In the genomic region with DNA sequence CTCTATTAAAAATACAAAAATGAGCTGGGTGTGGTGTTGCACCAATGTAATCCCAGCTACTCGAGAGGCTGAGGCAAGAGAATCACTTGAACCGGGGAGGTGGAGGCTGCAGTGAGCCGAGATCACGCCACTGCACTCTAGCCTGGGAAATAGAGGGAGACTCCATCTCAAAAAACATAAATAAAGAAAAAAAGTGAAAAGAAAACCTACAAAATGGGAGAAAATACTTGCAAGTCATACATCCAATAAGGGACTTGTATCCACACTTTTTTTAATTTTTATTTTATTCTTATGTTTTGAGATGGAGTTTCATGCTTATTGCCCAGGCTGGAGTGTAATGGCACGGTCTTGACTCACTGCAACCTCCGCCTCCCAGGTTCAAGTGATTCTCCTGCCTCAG, we compare ENCODE assay signal across 21 cellular contexts. TPM values are rescaled to one million over a fixed set of nuclear protein-coding genes. Genes with fewer than 3 reads are reported as not detected.
DNase-seq lines count a peak whose midpoint lies in the region; ATAC-seq, FAIRE-seq and TF ChIP-seq lines count a peak whose summit lies in the region.
"Had no signal": no experiment of that assay in that cellular context is flagged by ENCODE, and none has a peak within 500 bp of the region (broad histone marks: within the 10 kb centered on the region; RNA-seq: fewer than 3 reads in every experiment).

No MANE protein-coding gene starts in this region.

- H4K20me1 ChIP-seq in K562 (replicated peaks; ENCODE audit: control insufficient read depth, insufficient read depth, low read length) = peaks cover 9% of the 10 kb centered on the region

- in situ Hi-C loops in K562 (cut with MboI) = no loop called here

- H3K36me3 ChIP-seq in left ventricle myocardium inferior (no peaks in the 10 kb centered on the region), K562 (ENCODE audit: control insufficient read depth, insufficient read depth, low read length) (peaks cover 56% of the 10 kb centered on the region), skeletal muscle tissue (ENCODE audit: control insufficient read depth in 3 of 3, insufficient read depth in 3 of 3, low read length in 3 of 3) (peaks cover 0 to 3% (median 0%) of the 10 kb centered on the region in 3 donors)

- H3K9me3 ChIP-seq in left ventricle myocardium inferior (replicated peaks) = no peaks in the 10 kb centered on the region
- no peaks in the 10 kb centered on the region for H3K9me3 ChIP-seq in K562 (replicated peaks; ENCODE audit: control insufficient read depth, insufficient read depth, low read depth, low read length)
- no peaks in the 10 kb centered on the region for H3K9me3 ChIP-seq in skeletal muscle tissue (ENCODE audit: control insufficient read depth in 3 of 3, low read length in 3 of 3)
- H3K9me3 ChIP-seq: Caco-2, HAP-1 had no signal

- H3K9ac ChIP-seq in K562 (ENCODE audit: insufficient read depth in 1 of 2, low read depth in 2 of 2, low read length in 2 of 2) = no peak overlapping the region
- no peak overlapping the region for H3K9ac ChIP-seq in skeletal muscle tissue (ENCODE audit: low read depth in 1 of 3, low read length in 3 of 3)
- H3K9ac ChIP-seq: GM23248 had no signal

- ATAC-seq in Right ventricle myocardium superior (ENCODE audit: poor library complexity) = no peak
- ATAC-seq in K562 = no peak

- no peak for FAIRE-seq in K562 (lab: Jason Lieb, UNC)
- FAIRE-seq: A204.1, D721Med, G401.6, GM12892, GM18507, HTR-8/SVneo had no signal

- H3K27me3 ChIP-seq in left ventricle myocardium inferior (ENCODE audit: low read depth) (no peaks in the 10 kb centered on the region), K562 (ENCODE audit: control insufficient read depth in 2 of 2, insufficient read depth in 2 of 2, low read length in 2 of 2) (no peaks in the 10 kb centered on the region), skeletal muscle tissue (ENCODE audit: control insufficient read depth in 3 of 3, insufficient read depth in 3 of 3, low read length in 3 of 3) (no peaks in the 10 kb centered on the region)

- TF ChIP-seq POLR2A in K562 (conservative IDR thresholded peaks at IDR 0.05) = no peak

- H3K27ac ChIP-seq in left ventricle myocardium inferior (replicated peaks) (peak overlapping the region; percentile 73), K562 (ENCODE audit: extremely low read depth, low read depth, low read length) (no peak overlapping the region), skeletal muscle tissue (ENCODE audit: low read depth, low read length) (peak overlapping the region; percentile 91)
- H3K27ac ChIP-seq: C4-2B, GM23248 had no signal

- peaks cover 85% of the 10 kb centered on the region for H3K4me1 ChIP-seq in left ventricle myocardium inferior
- peaks cover 13 to 19% of the 10 kb centered on the region in 2 experiments for H3K4me1 ChIP-seq in K562 (replicated peaks in 1 of 2; ENCODE audit: control insufficient read depth in 2 of 2, insufficient read depth in 2 of 2, low read length in 2 of 2)
- H3K4me1 ChIP-seq in skeletal muscle tissue (ENCODE audit: control insufficient read depth in 3 of 3, insufficient read depth in 3 of 3, low read length in 3 of 3) = peaks cover 21 to 28% (median 26%) of the 10 kb centered on the region in 3 donors
- H3K4me1 ChIP-seq: Caco-2, HAP-1 had no signal

- no peak for TF ChIP-seq CTCF in left ventricle myocardium inferior (IDR thresholded peaks at IDR 0.05; ENCODE audit: borderline replicate concordance)
- no peak for TF ChIP-seq CTCF in K562 (IDR thresholded peaks at IDR 0.05 in 2 of 3, conservative IDR thresholded peaks at IDR 0.05 in 1 of 3; ENCODE audit: insufficient read depth in 2 of 3, low read depth in 1 of 3, low read length in 3 of 3)

- no peak overlapping the region for H3K4me2 ChIP-seq in K562 (ENCODE audit: insufficient read depth, low read length)

- CTCF ChIA-PET in K562 (lab: Yijun Ruan, JAX; ENCODE audit: low intra/inter-chr PET ratio) = no interaction called here

- TF ChIP-seq RAD21 in K562 (CRISPR knock-in tag; conservative IDR thresholded peaks at IDR 0.05 in 1 of 2, IDR thresholded peaks at IDR 0.05 in 1 of 2) = no peak

- peaks cover 68% of the 10 kb centered on the region for H3K79me2 ChIP-seq in K562 (ENCODE audit: control insufficient read depth, insufficient read depth, low read length)

- POLR2A ChIA-PET in K562 (lab: Yijun Ruan, JAX) = interaction anchor here (0.6 kb wide), 1 partner anchor 56 kb away, joined by 4 read pairs; no protein-coding TSS in a partner anchor

- H3K4me3 ChIP-seq in left ventricle myocardium inferior (no peak overlapping the region), K562 (no peak overlapping the region), skeletal muscle tissue (ENCODE audit: low read length in 3 of 3) (no peak overlapping the region)
- H3K4me3 ChIP-seq: GM23248, HAP-1 had no signal

- 90% methylated on average over 6 of the region's 6 CpGs for WGBS in K562 (ENCODE audit: insufficient coverage, low coverage, missing lambda C conversion rate)

- TF ChIP-seq EP300 in K562 (IDR thresholded peaks at IDR 0.05; ENCODE audit: low read length) = no peak

- intact Hi-C loops in left ventricle myocardium inferior (cut with micrococcal nuclease) = no loop called here
- intact Hi-C loops in Right ventricle myocardium superior (cut with DNase I) = no loop called here
- intact Hi-C loops in K562 (cut with micrococcal nuclease) = no loop called here

- DNase-seq in left ventricle myocardium inferior (no peak), Right ventricle myocardium superior (no peak), K562 (ENCODE audit: extremely low read depth in 1 of 4, low spot score in 3 of 4) (no peak), globus pallidus (ENCODE audit: low spot score) (no peak), AG20443 (ENCODE audit: low spot score) (no peak)
- DNase-seq: ACHN; AML-193; Caco-2; CD4-positive, alpha-beta T cell; GM23248; IMR-90 had no signal

- no peak overlapping the region for H2AFZ ChIP-seq in K562 (ENCODE audit: low read depth, low read length)
- H2AFZ ChIP-seq: GM23248 had no signal

- H3K9me1 ChIP-seq in K562 (ENCODE audit: control insufficient read depth, insufficient read depth, low read length) = no peaks in the 10 kb centered on the region

- no TSS peak for BruUV-seq in K562 (replicated peaks; lab: Mats Ljungman, UMichigan)

RNA-seq across cellular contexts. Expression of a gene that starts 29.5 kb away (rescaled TPM):
- total RNA-seq in left ventricle myocardium inferior (1.9 TPM), Right ventricle myocardium superior (1.3 TPM), K562 (2014; rRNA removed) (1.4 and 3.0 TPM in 2 replicates), K562 (2014; rRNA removed; fragmentation: Illumina TruSeq; extraction: Trizol) (0.89 and 1.1 TPM in 2 replicates), K562 (2015; rRNA removed; fragmentation: Illumina TruSeq; extraction: Trizol) (1.7 and 1.8 TPM in 2 replicates), K562 (2021) (3.0 and 4.3 TPM in 2 replicates), skeletal muscle tissue (0.52 TPM)
- total RNA-seq in K562 (2011; cell fraction: chromatin; rRNA removed; ENCODE audit: low replicate concordance) = 21.5 and 49.5 TPM in 2 replicates
- total RNA-seq in K562 (2011; cell fraction: nucleolus; rRNA removed) = 24.7 and 26.5 TPM in 2 replicates
- total RNA-seq in K562 (2011; cell fraction: nucleoplasm; rRNA removed) = 18.4 and 19.1 TPM in 2 replicates
- polyA plus RNA-seq in K562 (2011; rRNA removed) (2.7 and 5.6 TPM in 2 replicates), K562 (2014; fragmentation: Illumina TruSeq; extraction: Trizol) (3.0 and 4.5 TPM in 2 replicates), K562 (2014; fragmentation: Nextera tagmentation; extraction: Ambion mirVana) (under 1 TPM; 0.01 to 0.07 TPM), K562 (2014; rRNA removed) (3.3 and 4.7 TPM in 2 replicates)
- 2.1 and 2.6 TPM in 2 replicates for polyA plus RNA-seq in K562 (2011; cell fraction: cytosol; rRNA removed)
- 26.0 and 26.6 TPM in 2 replicates for polyA plus RNA-seq in K562 (2011; cell fraction: nucleus; rRNA removed)
- 4.1 and 6.9 TPM in 2 replicates for polyA plus RNA-seq in K562 (2012)
- 1.6 and 2.3 TPM in 2 replicates for polyA minus RNA-seq in K562 (2011; rRNA and poly(A)+ RNA removed)
- polyA minus RNA-seq in K562 (2011; cell fraction: cytosol; rRNA and poly(A)+ RNA removed) = 1.9 and 2.2 TPM in 2 replicates
- 8.5 and 15.1 TPM in 2 replicates for polyA minus RNA-seq in K562 (2011; cell fraction: nucleus; rRNA and poly(A)+ RNA removed)
- total RNA-seq: H4 had no signal

RNA-seq across cellular contexts. Expression of a gene that starts 46.8 kb away (rescaled TPM):
- total RNA-seq in left ventricle myocardium inferior (10.6 TPM), Right ventricle myocardium superior (10.8 TPM), K562 (2014; rRNA removed) (61.5 and 65.7 TPM in 2 replicates), K562 (2014; rRNA removed; fragmentation: Illumina TruSeq; extraction: Trizol) (0.29 and 0.44 TPM in 2 replicates), K562 (2015; rRNA removed; fragmentation: Illumina TruSeq; extraction: Trizol) (4.6 and 5.9 TPM in 2 replicates), K562 (2021) (27.2 and 27.8 TPM in 2 replicates), skeletal muscle tissue (40.7 TPM)
- 1.1 and 4.4 TPM in 2 replicates for total RNA-seq in K562 (2011; cell fraction: chromatin; rRNA removed; ENCODE audit: low replicate concordance)
- total RNA-seq in K562 (2011; cell fraction: nucleolus; rRNA removed) = 19.2 and 19.5 TPM in 2 replicates
- total RNA-seq in K562 (2011; cell fraction: nucleoplasm; rRNA removed) = 6.2 and 6.6 TPM in 2 replicates
- polyA plus RNA-seq in K562 (2011; rRNA removed) (2.4 and 5.3 TPM in 2 replicates), K562 (2014; fragmentation: Illumina TruSeq; extraction: Trizol) (0.68 and 2.1 TPM in 2 replicates), K562 (2014; fragmentation: Nextera tagmentation; extraction: Ambion mirVana) (under 1 TPM; 0.08 to 0.13 TPM), K562 (2014; rRNA removed) (39.1 and 41.3 TPM in 2 replicates)
- polyA plus RNA-seq in K562 (2011; cell fraction: cytosol; rRNA removed) = 12.0 and 70.7 TPM in 2 replicates
- 4.3 and 9.6 TPM in 2 replicates for polyA plus RNA-seq in K562 (2011; cell fraction: nucleus; rRNA removed)
- 22.6 and 37.3 TPM in 2 replicates for polyA plus RNA-seq in K562 (2012)
- 0.36 TPM in 1 of 2 replicates, not detected in the other for polyA minus RNA-seq in K562 (2011; rRNA and poly(A)+ RNA removed)
- polyA minus RNA-seq in K562 (2011; cell fraction: cytosol; rRNA and poly(A)+ RNA removed) = 6.1 and 7.3 TPM in 2 replicates
- 2.0 and 2.2 TPM in 2 replicates for polyA minus RNA-seq in K562 (2011; cell fraction: nucleus; rRNA and poly(A)+ RNA removed)

RNA-seq across cellular contexts. Expression of a gene that starts 52.4 kb away (rescaled TPM):
- 59.0 TPM for total RNA-seq in left ventricle myocardium inferior
- total RNA-seq in Right ventricle myocardium superior = 57.6 TPM
- 53.3 and 99.3 TPM in 2 replicates for total RNA-seq in K562 (2011; cell fraction: chromatin; rRNA removed; ENCODE audit: low replicate concordance)
- total RNA-seq in K562 (2011; cell fraction: nucleolus; rRNA removed) = 40.0 and 45.4 TPM in 2 replicates
- total RNA-seq in K562 (2011; cell fraction: nucleoplasm; rRNA removed) = 40.3 and 53.6 TPM in 2 replicates
- total RNA-seq in K562 (2014; rRNA removed) = 67.9 and 70.5 TPM in 2 replicates
- 100 and 118 TPM in 2 replicates for total RNA-seq in K562 (2014; rRNA removed; fragmentation: Illumina TruSeq; extraction: Trizol)
- total RNA-seq in K562 (2015; rRNA removed; fragmentation: Illumina TruSeq; extraction: Trizol) = 125 and 128 TPM in 2 replicates
- total RNA-seq in K562 (2021) = 107 and 123 TPM in 2 replicates
- 101 and 113 TPM in 2 replicates for polyA plus RNA-seq in K562 (2011; rRNA removed)
- polyA plus RNA-seq in K562 (2011; cell fraction: cytosol; rRNA removed) = 36.7 and 54.3 TPM in 2 replicates
- polyA plus RNA-seq in K562 (2011; cell fraction: nucleus; rRNA removed) = 58.5 and 65.3 TPM in 2 replicates
- polyA plus RNA-seq in K562 (2012) = 61.1 and 64.3 TPM in 2 replicates
- polyA plus RNA-seq in K562 (2014; fragmentation: Illumina TruSeq; extraction: Trizol) = 133 TPM in 2 replicates
- polyA plus RNA-seq in K562 (2014; fragmentation: Nextera tagmentation; extraction: Ambion mirVana) = 100 to 1,000 TPM in 1 of 2 experiments, 10 to 100 TPM in 1; 66.2 to 135 TPM
- 76.9 and 99.0 TPM in 2 replicates for polyA plus RNA-seq in K562 (2014; rRNA removed)
- polyA minus RNA-seq in K562 (2011; rRNA and poly(A)+ RNA removed) = 180 TPM in 2 replicates
- 49.1 and 81.3 TPM in 2 replicates for polyA minus RNA-seq in K562 (2011; cell fraction: cytosol; rRNA and poly(A)+ RNA removed)
- 29.9 and 65.6 TPM in 2 replicates for polyA minus RNA-seq in K562 (2011; cell fraction: nucleus; rRNA and poly(A)+ RNA removed)
- 51.7 TPM for total RNA-seq in skeletal muscle tissue
